Comparison of ENCODE assay signal across 13 cellular contexts in the genomic region with DNA sequence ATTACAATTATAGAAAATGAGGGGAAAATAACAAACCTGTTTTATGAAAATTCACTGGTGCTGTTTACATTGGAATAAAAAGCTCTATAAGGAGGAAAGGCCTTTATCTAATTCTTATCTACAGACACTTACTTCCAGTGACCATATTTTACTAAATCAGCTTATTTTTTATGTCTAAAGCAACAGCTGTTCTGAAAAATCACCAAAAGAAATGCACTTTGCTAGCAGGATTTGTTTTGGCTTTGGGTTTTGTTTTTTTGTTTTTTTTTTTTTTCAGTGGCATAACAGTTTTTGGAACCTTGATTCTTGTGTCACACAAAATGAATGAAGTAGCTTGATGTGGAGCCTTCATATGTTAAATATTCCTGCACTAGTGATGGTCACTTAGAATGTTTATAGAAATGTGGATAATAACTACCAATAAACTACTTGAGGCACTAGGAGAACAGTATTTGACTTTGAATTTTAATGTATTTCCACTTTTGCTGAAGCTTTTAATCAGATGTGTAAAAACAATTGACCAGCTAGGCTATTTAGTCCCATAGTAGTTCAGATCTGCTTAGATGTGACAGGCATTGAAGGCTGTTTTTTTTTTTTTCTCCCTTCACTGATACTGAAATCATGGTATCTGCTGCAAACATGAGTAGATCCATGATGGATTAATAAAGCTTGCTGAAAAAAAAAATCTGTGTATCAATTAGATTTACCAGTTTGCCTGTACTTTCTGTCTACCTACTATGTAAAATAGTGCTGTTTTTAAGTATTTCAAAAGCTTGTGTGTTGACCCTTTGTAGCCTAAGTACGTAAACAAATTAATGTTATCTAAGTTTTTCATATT. TPM values are rescaled to one million over a fixed set of nuclear protein-coding genes. Genes with fewer than 3 reads are reported as not detected.
DNase-seq lines count a peak whose midpoint lies in the region; ATAC-seq and TF ChIP-seq lines count a peak whose summit lies in the region.
"Had no signal": no experiment of that assay in that cellular context is flagged by ENCODE, and none has a peak within 500 bp of the region (broad histone marks: within the 10 kb centered on the region; RNA-seq: fewer than 3 reads in every experiment).

No MANE protein-coding gene starts in this region.

- no peaks in the 10 kb centered on the region for H3K9me3 Mint-ChIP-seq in activated T-cell treated with anti-CD3 and anti-CD28 coated beads, Interleukin-2, amount 50 U/mL, for 4 hours
- no peaks in the 10 kb centered on the region for H3K9me3 Mint-ChIP-seq in activated naive CD4-positive, alpha-beta T cell treated with anti-CD3 and anti-CD28 coated beads for 36 hours
- H3K9me3 Mint-ChIP-seq: activated B cell treated with CpG ODN at 0.5 μM for 24 hours had no signal

- DNase-seq in RWPE2 (ENCODE audit: low spot score) (no peak), fibroblast of pulmonary artery (ENCODE audit: low read depth) (no peak)
- DNase-seq in activated T-cell treated with anti-CD3 and anti-CD28 coated beads, Interleukin-2, amount 50 U/mL, for 4 hours: no peak
- no peak for DNase-seq in activated naive CD4-positive, alpha-beta T cell treated with anti-CD3 and anti-CD28 coated beads for 36 hours
- DNase-seq: activated B cell treated with CpG ODN at 0.5 μM for 24 hours, C1 segment of cervical spinal cord, NCI-H187, trophoblast cell had no signal

- H3K27ac Mint-ChIP-seq in activated naive CD4-positive, alpha-beta T cell treated with anti-CD3 and anti-CD28 coated beads for 36 hours: no peak overlapping the region
- H3K27ac Mint-ChIP-seq: activated B cell treated with CpG ODN at 0.5 μM for 24 hours had no signal

- TF ChIP-seq CTCF in RWPE2 (IDR thresholded peaks at IDR 0.05; ENCODE audit: poor library complexity, severe bottlenecking) (no peak), fibroblast of pulmonary artery (IDR thresholded peaks at IDR 0.05; ENCODE audit: low read length, missing control alignments) (no peak)

- H3K36me3 ChIP-seq in ES-I3 (ENCODE audit: insufficient read depth, low read length) (no peaks in the 10 kb centered on the region), RWPE2 (ENCODE audit: low read depth) (peaks cover 14% of the 10 kb centered on the region), rectal smooth muscle tissue (ENCODE audit: control insufficient read depth, insufficient read depth, low read length) (no peaks in the 10 kb centered on the region)
- H3K36me3 ChIP-seq: neutrophil had no signal

- ATAC-seq in RWPE2 (ENCODE audit: low read depth): no peak
- no peak for ATAC-seq in GM18511 (IDR thresholded peaks at IDR 0.05; ENCODE audit: unreplicated experiment)
- no peak for ATAC-seq in GM21717 (IDR thresholded peaks at IDR 0.05; ENCODE audit: unreplicated experiment)
- ATAC-seq in activated T-cell treated with anti-CD3 and anti-CD28 coated beads, Interleukin-2, amount 50 U/mL, for 4 hours: no peak

- H3K4me1 ChIP-seq in ES-I3 (ENCODE audit: insufficient read depth, low read length) (peaks cover 3% of the 10 kb centered on the region; the same call in 1 of the 2 replicates), RWPE2 (ENCODE audit: insufficient read depth, poor library complexity, severe bottlenecking) (peaks cover 4% of the 10 kb centered on the region), rectal smooth muscle tissue (ENCODE audit: control insufficient read depth, insufficient read depth, low read length) (peaks cover 5% of the 10 kb centered on the region)

- intact Hi-C loops in activated naive CD4-positive, alpha-beta T cell treated with anti-CD3 and anti-CD28 coated beads for 36 hours (cut with micrococcal nuclease): no loop called here

- H3K9me3 ChIP-seq in ES-I3 (ENCODE audit: control insufficient read depth, insufficient read depth, low read length) (no peaks in the 10 kb centered on the region), RWPE2 (ENCODE audit: severe bottlenecking) (no peaks in the 10 kb centered on the region)
- H3K9me3 ChIP-seq: neutrophil had no signal

- H3K27me3 ChIP-seq in RWPE2 (ENCODE audit: insufficient read depth, poor library complexity, severe bottlenecking) (no peaks in the 10 kb centered on the region), rectal smooth muscle tissue (ENCODE audit: control insufficient read depth, insufficient read depth, low read length) (no peaks in the 10 kb centered on the region)
- H3K27me3 ChIP-seq: neutrophil had no signal

- H3K27ac ChIP-seq in RWPE2 (ENCODE audit: poor library complexity, severe bottlenecking) (no peak overlapping the region), rectal smooth muscle tissue (ENCODE audit: low read depth, low read length) (no peak overlapping the region)
- H3K27ac ChIP-seq: neutrophil had no signal

- H3K4me3 ChIP-seq in RWPE2 (ENCODE audit: severe bottlenecking) (peak overlapping the region; percentile 55), fibroblast of pulmonary artery (replicated peaks; ENCODE audit: low read depth, low read length) (peak overlapping the region; percentile 67), rectal smooth muscle tissue (ENCODE audit: low read length) (peak overlapping the region; percentile 21)

- no peaks in the 10 kb centered on the region for H3K36me3 Mint-ChIP-seq in activated T-cell treated with anti-CD3 and anti-CD28 coated beads, Interleukin-2, amount 50 U/mL, for 4 hours (ENCODE audit: insufficient read depth)
- peaks cover 4% of the 10 kb centered on the region for H3K36me3 Mint-ChIP-seq in activated naive CD4-positive, alpha-beta T cell treated with anti-CD3 and anti-CD28 coated beads for 36 hours (ENCODE audit: low read depth)

- CTCF ChIA-PET in activated naive CD4-positive, alpha-beta T cell treated with anti-CD3 and anti-CD28 coated beads for 36 hours (lab: Charles Lee): interaction anchor here (0.6 to 1.7 kb wide), 3 partner anchors 12 to 996 kb away, joined by 3 to 5 read pairs (median 4); no protein-coding TSS in a partner anchor

- no peaks in the 10 kb centered on the region for H3K27me3 Mint-ChIP-seq in activated T-cell treated with anti-CD3 and anti-CD28 coated beads, Interleukin-2, amount 50 U/mL, for 4 hours (ENCODE audit: low read depth)
- no peaks in the 10 kb centered on the region for H3K27me3 Mint-ChIP-seq in activated naive CD4-positive, alpha-beta T cell treated with anti-CD3 and anti-CD28 coated beads for 36 hours (ENCODE audit: low read depth)
- H3K27me3 Mint-ChIP-seq: activated B cell treated with CpG ODN at 0.5 μM for 24 hours had no signal

- H3K4me3 Mint-ChIP-seq in activated T-cell treated with anti-CD3 and anti-CD28 coated beads, Interleukin-2, amount 50 U/mL, for 4 hours: no peak overlapping the region
- no peak overlapping the region for H3K4me3 Mint-ChIP-seq in activated naive CD4-positive, alpha-beta T cell treated with anti-CD3 and anti-CD28 coated beads for 36 hours
- H3K4me3 Mint-ChIP-seq: activated B cell treated with CpG ODN at 0.5 μM for 24 hours had no signal

- peaks cover 47% of the 10 kb centered on the region for H3K4me1 Mint-ChIP-seq in activated T-cell treated with anti-CD3 and anti-CD28 coated beads, Interleukin-2, amount 50 U/mL, for 4 hours (ENCODE audit: low read depth)
- H3K4me1 Mint-ChIP-seq in activated naive CD4-positive, alpha-beta T cell treated with anti-CD3 and anti-CD28 coated beads for 36 hours (ENCODE audit: low read depth): peaks cover 33% of the 10 kb centered on the region

- H3K9ac ChIP-seq in ES-I3 (ENCODE audit: low read depth, low read length) (peak overlapping the region; percentile 33), rectal smooth muscle tissue (ENCODE audit: low read length) (no peak overlapping the region)

RNA-seq across cellular contexts. Expression of gene ARL4A, which starts 2.8 kb away (rescaled TPM):
- total RNA-seq in activated T-cell treated with anti-CD3 and anti-CD28 coated beads, Interleukin-2, amount 50 U/mL, for 4 hours: 10 to 100 TPM; 10.9 to 14.5 (median 11.8) TPM
- total RNA-seq in activated naive CD4-positive, alpha-beta T cell treated with anti-CD3 and anti-CD28 coated beads for 36 hours: 10 to 100 TPM in 1 of 2 experiments, 1 to 10 TPM in 1; 8.1 to 10.0 TPM
